Comparison of ENCODE assay signal across 11 cellular contexts in genomic region chr4:139658185-139658584, GRCh38. TPM values are rescaled to one million over a fixed set of nuclear protein-coding genes. Genes with fewer than 3 reads are reported as not detected.
DNase-seq lines count a peak whose midpoint lies in the region; ATAC-seq, FAIRE-seq and TF ChIP-seq lines count a peak whose summit lies in the region.
"Had no signal": no experiment of that assay in that cellular context is flagged by ENCODE, and none has a peak within 500 bp of the region (broad histone marks: within the 10 kb centered on the region; RNA-seq: fewer than 3 reads in every experiment).

No MANE protein-coding gene starts in this region.

- no peak overlapping the region for H3K4me3 ChIP-seq in DND-41 (ENCODE audit: low read depth in 1 of 2, low read length in 2 of 2)
- no peak overlapping the region for H3K4me3 ChIP-seq in OCI-LY7 (ENCODE audit: low read depth, low read length, poor library complexity, severe bottlenecking)
- H3K4me3 ChIP-seq in bronchial epithelial cell (ENCODE audit: low read depth, low read length), result no peak overlapping the region
- H3K4me3 ChIP-seq in neutrophil (ENCODE audit: low read depth in 1 of 2, low read length in 1 of 2), result peak overlapping the region; percentile 24 to 40
- H3K4me3 ChIP-seq: lower lobe of right lung had no signal

- H3K4me1 ChIP-seq in DND-41 (ENCODE audit: insufficient read depth, low read length) (peaks cover 11% of the 10 kb centered on the region), OCI-LY7 (ENCODE audit: insufficient read depth, low read length, poor library complexity, severe bottlenecking) (peaks cover 3% of the 10 kb centered on the region), neutrophil (ENCODE audit: control insufficient read depth in 1 of 2, insufficient read depth in 1 of 2, low read depth in 1 of 2, low read length in 1 of 2) (peaks cover 49 to 53% of the 10 kb centered on the region in 2 experiments)

- POLR2A ChIA-PET in OCI-LY7 (lab: Charles Lee), result interaction anchor here (0.8 kb wide), 1 partner anchor 102 kb away, joined by 3 read pairs; the partner anchor contains the start of gene SETD7

- H3K27ac ChIP-seq in DND-41 (ENCODE audit: low read length) (no peak overlapping the region), OCI-LY7 (ENCODE audit: low read depth, low read length, poor library complexity, severe bottlenecking) (no peak overlapping the region), neutrophil (peak overlapping the region; percentile 77)
- H3K27ac ChIP-seq: lower lobe of right lung had no signal

- H3K4me3 Mint-ChIP-seq in effector memory CD8-positive, alpha-beta T cell, result peak overlapping the region in 1 of 2 donors; percentile 2
- H3K4me3 Mint-ChIP-seq: stimulated activated memory B cell treated with anti-CD40 and anti-IgM and Interleukin-4, amounts not matched to agents 10 μg/mL and 1 μg/mL and 100 μg/mL, for 72 hours had no signal

- CTCF ChIA-PET in OCI-LY7 (lab: Charles Lee; ENCODE audit: unreplicated experiment), result interaction anchor here (1.2 to 1.4 kb wide), 2 partner anchors 45 to 585 kb away, joined by 3 read pairs; no protein-coding TSS in a partner anchor

- H4K20me1 ChIP-seq in DND-41 (ENCODE audit: insufficient read depth, low read length) (no peaks in the 10 kb centered on the region), OCI-LY7 (ENCODE audit: insufficient read depth, low read length) (no peaks in the 10 kb centered on the region)

- TF ChIP-seq CTCF in DND-41 (IDR thresholded peaks at IDR 0.05; ENCODE audit: borderline replicate concordance, extremely low read depth, low read length, poor library complexity, severe bottlenecking), result no peak
- no peak for TF ChIP-seq CTCF in OCI-LY7 (conservative IDR thresholded peaks at IDR 0.05; ENCODE audit: low read length)
- no peak for TF ChIP-seq CTCF in bronchial epithelial cell (IDR thresholded peaks at IDR 0.05; ENCODE audit: insufficient read depth, low read length, severe bottlenecking)
- TF ChIP-seq CTCF in neutrophil (IDR thresholded peaks at IDR 0.05), result no peak

- no peak overlapping the region for H3K9ac ChIP-seq in DND-41 (ENCODE audit: low read depth, low read length)

- peak overlapping the region in 1 of 2 donors; percentile 88 for H3K27ac Mint-ChIP-seq in effector memory CD8-positive, alpha-beta T cell
- H3K27ac Mint-ChIP-seq: stimulated activated memory B cell treated with anti-CD40 and anti-IgM and Interleukin-4, amounts not matched to agents 10 μg/mL and 1 μg/mL and 100 μg/mL, for 72 hours had no signal

- H3K9me2 ChIP-seq in OCI-LY7 (ENCODE audit: insufficient read depth, low read length), result no peaks in the 10 kb centered on the region

- no peak for FAIRE-seq in bronchial epithelial cell (lab: Jason Lieb, UNC)

- peaks cover 3% of the 10 kb centered on the region for H3K36me3 Mint-ChIP-seq in effector memory CD8-positive, alpha-beta T cell (ENCODE audit: insufficient read depth)
- H3K36me3 Mint-ChIP-seq: stimulated activated memory B cell treated with anti-CD40 and anti-IgM and Interleukin-4, amounts not matched to agents 10 μg/mL and 1 μg/mL and 100 μg/mL, for 72 hours had no signal

- H3K79me2 ChIP-seq in DND-41 (ENCODE audit: insufficient read depth, low read length), result no peaks in the 10 kb centered on the region
- no peaks in the 10 kb centered on the region for H3K79me2 ChIP-seq in OCI-LY7 (ENCODE audit: insufficient read depth, low read depth, low read length)

- peaks cover 5 to 9% of the 10 kb centered on the region in 2 donors for H3K4me1 Mint-ChIP-seq in effector memory CD8-positive, alpha-beta T cell (ENCODE audit: low read depth in 2 of 2)

- H2AFZ ChIP-seq in DND-41 (ENCODE audit: low read depth, low read length), result peak overlapping the region; percentile 57
- H2AFZ ChIP-seq in OCI-LY7 (ENCODE audit: low read length), result peak overlapping the region; percentile 49; the same call in 1 of the 2 replicates

- DNase-seq in DND-41 (no peak), OCI-LY7 (ENCODE audit: low spot score) (no peak), bronchial epithelial cell (ENCODE audit: low read depth) (peak; percentile 48), HuH-7 (ENCODE audit: low spot score) (no peak)
- no peak for DNase-seq in effector memory CD8-positive, alpha-beta T cell
- DNase-seq: lower lobe of right lung, NCI-H2171 treated with DMSO at 0.1 percent for 48 hours had no signal

- H3K4me2 ChIP-seq in DND-41 (ENCODE audit: insufficient read depth, low read length) (peak overlapping the region; percentile 37), OCI-LY7 (ENCODE audit: low read length) (no peak overlapping the region)

- intact Hi-C loops in OCI-LY7 (cut with micrococcal nuclease; ENCODE audit: unreplicated experiment), result loop anchor here (5.0 to 10.0 kb wide), 3 partner anchors 241 to 704 kb away; no protein-coding TSS in a partner anchor

- BruUV-seq in OCI-LY7 (replicated peaks; lab: Mats Ljungman, UMichigan), result no TSS peak

- H3K9me3 Mint-ChIP-seq in effector memory CD8-positive, alpha-beta T cell, result no peaks in the 10 kb centered on the region
- H3K9me3 Mint-ChIP-seq: stimulated activated memory B cell treated with anti-CD40 and anti-IgM and Interleukin-4, amounts not matched to agents 10 μg/mL and 1 μg/mL and 100 μg/mL, for 72 hours had no signal

- H3K9me3 ChIP-seq in DND-41 (ENCODE audit: insufficient read depth, low read length, severe bottlenecking), result no peaks in the 10 kb centered on the region
- H3K9me3 ChIP-seq in OCI-LY7 (ENCODE audit: low read length), result no peaks in the 10 kb centered on the region
- H3K9me3 ChIP-seq in neutrophil, result no peaks in the 10 kb centered on the region
- H3K9me3 ChIP-seq: lower lobe of right lung had no signal

- ATAC-seq in DND-41 (ENCODE audit: insufficient read depth, low read depth) (no peak), HG03025 (IDR thresholded peaks at IDR 0.05; ENCODE audit: low FRiP score, unreplicated experiment) (no peak)
- no peak for ATAC-seq in effector memory CD8-positive, alpha-beta T cell (replicated peaks)
- ATAC-seq: stimulated activated memory B cell treated with anti-CD40 and anti-IgM and Interleukin-4, amounts not matched to agents 10 μg/mL and 1 μg/mL and 100 μg/mL, for 72 hours had no signal

- no peaks in the 10 kb centered on the region for H3K36me3 ChIP-seq in DND-41 (ENCODE audit: insufficient read depth, low read length)
- H3K36me3 ChIP-seq in OCI-LY7 (ENCODE audit: insufficient read depth, low read length), result no peaks in the 10 kb centered on the region
- no peaks in the 10 kb centered on the region for H3K36me3 ChIP-seq in bronchial epithelial cell (ENCODE audit: control insufficient read depth, insufficient read depth, low read length)
- H3K36me3 ChIP-seq in neutrophil, result no peaks in the 10 kb centered on the region
- H3K36me3 ChIP-seq: lower lobe of right lung had no signal

- H3K27me3 ChIP-seq in DND-41 (ENCODE audit: insufficient read depth, low read length, poor library complexity) (no peaks in the 10 kb centered on the region), bronchial epithelial cell (ENCODE audit: control insufficient read depth, insufficient read depth, low read length) (no peaks in the 10 kb centered on the region), neutrophil (no peaks in the 10 kb centered on the region)

- H3K27me3 Mint-ChIP-seq in effector memory CD8-positive, alpha-beta T cell, result peaks cover 8 to 25% of the 10 kb centered on the region in 2 donors

RNA-seq across cellular contexts. Expression of gene MGST2, which starts 7.4 kb away (rescaled TPM):
- total RNA-seq in OCI-LY7 (2014; rRNA removed; shearing (Covaris generic)), result 9.3 and 11.7 TPM in 2 replicates
- total RNA-seq in OCI-LY7 (2022) (4.7 and 7.6 TPM in 2 replicates), bronchial epithelial cell (28.7 and 30.5 TPM in 2 replicates)
- total RNA-seq: G401 had no signal

Comparison
In these comparisons a context has a peak if more than half of its experiments do, and no peak if none do; other contexts are left out.
1. H3K4me3 ChIP-seq: peak in neutrophil (2 of 2); none in DND-41 (0 of 2), OCI-LY7 (single experiment) and bronchial epithelial cell (single experiment).